Comparison of ENCODE assay signal across 8 cellular contexts in genomic region chr16:81006472-81007311, GRCh38. TPM values are rescaled to one million over a fixed set of nuclear protein-coding genes. Genes with fewer than 3 reads are reported as not detected.
A peak's percentile ranks its signal among the peaks of the same experiment; 100 is the strongest.
DNase-seq lines count a peak whose midpoint lies in the region; ATAC-seq and TF ChIP-seq lines count a peak whose summit lies in the region.

A gene with protein sequence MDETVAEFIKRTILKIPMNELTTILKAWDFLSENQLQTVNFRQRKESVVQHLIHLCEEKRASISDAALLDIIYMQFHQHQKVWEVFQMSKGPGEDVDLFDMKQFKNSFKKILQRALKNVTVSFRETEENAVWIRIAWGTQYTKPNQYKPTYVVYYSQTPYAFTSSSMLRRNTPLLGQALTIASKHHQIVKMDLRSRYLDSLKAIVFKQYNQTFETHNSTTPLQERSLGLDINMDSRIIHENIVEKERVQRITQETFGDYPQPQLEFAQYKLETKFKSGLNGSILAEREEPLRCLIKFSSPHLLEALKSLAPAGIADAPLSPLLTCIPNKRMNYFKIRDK (plus strand): TSS chr16:81007214. CDS start chr16:81011940, 4,726 bp downstream.
CMC2 (minus strand) TSS chr16:81006885; CDS start chr16:80997394, 9,491 bp downstream.

- DNase-seq in NCI-H1417 (lab: John Stamatoyannopoulos, UW) (peak; percentile 93 to 98 (median 98)), head of caudate nucleus (peak; percentile 97 to 99 (median 98)), osteocyte (ENCODE audit: extremely low spot score, unreplicated experiment) (peak; percentile 99)
- DNase-seq in activated naive CD8-positive, alpha-beta T cell treated with anti-CD3 and anti-CD28 coated beads, Interleukin-2, amount 10 ng/mL, durations not matched to agents 7 days and 5 days = peak; percentile 98

- H3K27ac Mint-ChIP-seq in activated naive CD8-positive, alpha-beta T cell treated with anti-CD3 and anti-CD28 coated beads, Interleukin-2, amount 10 ng/mL, durations not matched to agents 7 days and 5 days = peak within 1 kb of the TSS; percentile 100
- H3K27ac Mint-ChIP-seq in osteocyte (ENCODE audit: unreplicated experiment) = peak within 1 kb of the TSS; percentile 98

- H3K4me3 ChIP-seq in GM12875 (ENCODE audit: low read depth, low read length) (peak within 1 kb of the TSS; percentile 90), SU-DHL-6 (ENCODE audit: insufficient read depth, low read length, poor library complexity, severe bottlenecking) (peak within 1 kb of the TSS; percentile 75), thymus (ENCODE audit: low read length) (peak within 1 kb of the TSS; percentile 97)

- peaks cover 31% of the 10 kb centered on the region for H4K20me1 ChIP-seq in SU-DHL-6 (ENCODE audit: low read depth, low read length)

- ATAC-seq in HG02763 (IDR thresholded peaks at IDR 0.05; ENCODE audit: unreplicated experiment) = peak; percentile 78
- ATAC-seq in activated naive CD8-positive, alpha-beta T cell treated with anti-CD3 and anti-CD28 coated beads, Interleukin-2, amount 10 ng/mL, durations not matched to agents 7 days and 5 days (ENCODE audit: low read depth) = peak; percentile 83

- H3F3A ChIP-seq in SU-DHL-6 (ENCODE audit: insufficient read depth) = peaks cover 10% of the 10 kb centered on the region; the same call in 1 of the 2 replicates

- TF ChIP-seq CTCF in GM12875 (IDR thresholded peaks at IDR 0.05; ENCODE audit: borderline replicate concordance, insufficient read depth, low read depth, low read length) = no peak
- TF ChIP-seq CTCF in SU-DHL-6 (IDR thresholded peaks at IDR 0.05; ENCODE audit: insufficient read depth, low read length, poor library complexity, severe bottlenecking) = no peak
- no peak for TF ChIP-seq CTCF in osteocyte (IDR thresholded peaks at IDR 0.05)

- peaks cover 3% of the 10 kb centered on the region; the same call in 1 of the 2 replicates for H3K36me3 ChIP-seq in SU-DHL-6 (ENCODE audit: low read length)
- H3K36me3 ChIP-seq in thymus (ENCODE audit: control insufficient read depth, insufficient read depth) = peaks cover 4% of the 10 kb centered on the region

- no peaks in the 10 kb centered on the region for H3K27me3 Mint-ChIP-seq in activated naive CD8-positive, alpha-beta T cell treated with anti-CD3 and anti-CD28 coated beads, Interleukin-2, amount 10 ng/mL, durations not matched to agents 7 days and 5 days
- no peaks in the 10 kb centered on the region for H3K27me3 Mint-ChIP-seq in osteocyte (ENCODE audit: unreplicated experiment)

- intact Hi-C loops in head of caudate nucleus (cut with DNase I) = loop anchor here (10.0 kb wide), 1 partner anchor 68 kb away; the partner anchor contains the start of gene C16orf46

- peaks cover 20% of the 10 kb centered on the region for H3K4me1 ChIP-seq in thymus (ENCODE audit: control insufficient read depth, insufficient read depth, low read length)

- no peaks in the 10 kb centered on the region for H3K9me2 ChIP-seq in SU-DHL-6 (replicated peaks; ENCODE audit: insufficient read depth, low read length)

- H2AFZ ChIP-seq in SU-DHL-6 (ENCODE audit: low read depth, low read length, severe bottlenecking) = peak within 1 kb of the TSS; percentile 86

- H3K9ac ChIP-seq in SU-DHL-6 (ENCODE audit: low read length) = peak within 1 kb of the TSS; percentile 95

- no peaks in the 10 kb centered on the region for H3K27me3 ChIP-seq in SU-DHL-6 (ENCODE audit: low read length)
- H3K27me3 ChIP-seq in thymus (ENCODE audit: control insufficient read depth, insufficient read depth) = no peaks in the 10 kb centered on the region

- WGBS in thymus = under 1% methylated on average over 80 of the region's 80 CpGs

- H3K9me3 ChIP-seq in SU-DHL-6 (ENCODE audit: insufficient read depth, low read length) = no peaks in the 10 kb centered on the region
- H3K9me3 ChIP-seq in thymus (ENCODE audit: control insufficient read depth) = no peaks in the 10 kb centered on the region

- H3K4me2 ChIP-seq in SU-DHL-6 (ENCODE audit: low read depth, low read length, poor library complexity, severe bottlenecking) = peak within 1 kb of the TSS; percentile 85

- H3K4me1 Mint-ChIP-seq in activated naive CD8-positive, alpha-beta T cell treated with anti-CD3 and anti-CD28 coated beads, Interleukin-2, amount 10 ng/mL, durations not matched to agents 7 days and 5 days = peaks cover 44% of the 10 kb centered on the region
- peaks cover 38% of the 10 kb centered on the region for H3K4me1 Mint-ChIP-seq in osteocyte (ENCODE audit: unreplicated experiment)

- peaks cover 28% of the 10 kb centered on the region for H3K36me3 Mint-ChIP-seq in activated naive CD8-positive, alpha-beta T cell treated with anti-CD3 and anti-CD28 coated beads, Interleukin-2, amount 10 ng/mL, durations not matched to agents 7 days and 5 days
- H3K36me3 Mint-ChIP-seq in osteocyte (ENCODE audit: unreplicated experiment) = no peaks in the 10 kb centered on the region

- H3K27ac ChIP-seq in SU-DHL-6 (ENCODE audit: low read depth, low read length) (peak within 1 kb of the TSS; percentile 92), thymus (ENCODE audit: low read depth) (peak within 1 kb of the TSS; percentile 99)

- peaks cover 90% of the 10 kb centered on the region for H3K79me2 ChIP-seq in SU-DHL-6 (ENCODE audit: insufficient read depth, low read length)

- H3K9me3 Mint-ChIP-seq in activated naive CD8-positive, alpha-beta T cell treated with anti-CD3 and anti-CD28 coated beads, Interleukin-2, amount 10 ng/mL, durations not matched to agents 7 days and 5 days = no peaks in the 10 kb centered on the region
- H3K9me3 Mint-ChIP-seq in osteocyte (ENCODE audit: unreplicated experiment) = no peaks in the 10 kb centered on the region

- H3K4me3 Mint-ChIP-seq in activated naive CD8-positive, alpha-beta T cell treated with anti-CD3 and anti-CD28 coated beads, Interleukin-2, amount 10 ng/mL, durations not matched to agents 7 days and 5 days = peak within 1 kb of the TSS; percentile 95
- peak within 1 kb of the TSS; percentile 95 for H3K4me3 Mint-ChIP-seq in osteocyte (ENCODE audit: unreplicated experiment)

- POLR2A ChIA-PET in activated naive CD8-positive, alpha-beta T cell treated with anti-CD3 and anti-CD28 coated beads, Interleukin-2, amount 10 ng/mL, durations not matched to agents 7 days and 5 days (lab: Charles Lee) = interaction anchor here (0.7 to 1.9 kb wide), 9 partner anchors 9 to 308 kb away, joined by 3 to 18 read pairs (median 5); partner anchors contain the start of genes ATMIN, C16orf46 and GAN

RNA-seq across cellular contexts. Expression of the first gene that starts in this region (rescaled TPM):
- 10 to 100 TPM; 39.4 to 47.0 TPM for total RNA-seq in activated naive CD8-positive, alpha-beta T cell treated with anti-CD3 and anti-CD28 coated beads, Interleukin-2, amount 10 ng/mL, durations not matched to agents 7 days and 5 days
- 7.2 and 10.0 TPM in 2 replicates for total RNA-seq in osteocyte
- 6.3 TPM for polyA plus RNA-seq in thymus

RNA-seq across cellular contexts. Expression of gene CMC2, which starts in this region (rescaled TPM):
- total RNA-seq in activated naive CD8-positive, alpha-beta T cell treated with anti-CD3 and anti-CD28 coated beads, Interleukin-2, amount 10 ng/mL, durations not matched to agents 7 days and 5 days = 10 to 100 TPM; 72.3 to 73.0 TPM
- 37.8 and 42.2 TPM in 2 replicates for total RNA-seq in osteocyte
- 94.3 TPM for polyA plus RNA-seq in thymus

Comparison
In these comparisons a context has a peak if more than half of its experiments do, and no peak if none do; other contexts are left out.
1. Peak in every context shown above with its lines: DNase-seq, ATAC-seq, H3K4me3 ChIP-seq and H3K27ac ChIP-seq.